In the genomic region with DNA sequence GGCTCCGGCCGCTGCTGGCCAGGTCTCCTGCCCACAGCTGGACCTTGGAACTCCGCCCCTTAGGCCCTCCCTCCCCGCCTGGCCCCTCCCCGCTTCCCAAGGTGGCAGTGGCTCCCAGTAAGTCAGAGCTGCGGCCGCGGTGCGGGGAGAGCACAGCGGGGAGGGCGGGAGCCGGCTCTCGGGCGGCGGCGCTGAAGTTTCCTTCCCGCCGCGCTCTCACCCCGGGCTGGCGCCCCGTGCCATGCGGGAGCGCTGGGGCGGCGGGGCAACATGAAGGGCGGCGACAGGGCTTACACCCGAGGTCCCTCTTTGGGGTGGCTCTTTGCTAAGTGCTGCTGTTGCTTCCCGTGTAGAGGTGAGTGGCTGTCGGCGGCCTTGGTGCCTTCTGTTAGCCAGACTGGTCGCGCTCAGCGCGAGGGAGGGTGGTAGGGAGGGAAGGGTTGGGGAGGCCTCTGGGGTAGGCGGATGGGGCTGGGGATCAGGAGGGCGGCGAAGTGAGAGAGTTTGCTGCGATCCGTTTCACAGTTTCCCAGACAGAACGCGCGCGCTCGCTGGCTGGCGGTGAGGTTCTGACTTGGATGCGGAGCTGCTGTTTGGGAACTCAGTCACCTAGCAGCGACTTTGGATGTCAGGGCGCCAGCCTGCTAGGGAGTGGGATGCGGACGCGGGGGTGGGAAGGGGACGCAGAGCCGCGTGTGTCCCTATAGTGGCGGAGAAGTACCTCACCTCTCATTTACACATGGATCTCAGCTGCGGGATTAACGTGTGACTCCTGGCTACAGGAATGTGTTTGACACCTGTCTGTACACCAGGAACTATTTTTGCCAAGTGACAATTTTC, we compare ENCODE assay signal across 8 cellular contexts.
DNase-seq lines count a peak whose midpoint lies in the region.

No MANE protein-coding gene starts in this region.

- in situ Hi-C loops in T47D (cut with HindIII; ENCODE audit: low pct_unique_long_range_greater_than_20kb, low sequenced_read_pairs) = no loop called here

- DNase-seq in NCI-H524 (lab: John Stamatoyannopoulos, UW) (peak; percentile 48 to 62), NCI-H524 treated with DMSO at 0.1 percent for 48 hours (lab: John Stamatoyannopoulos, UW) (no peak), T follicular helper cell (ENCODE audit: low read depth) (peak; percentile 3), T47D (ENCODE audit: low read depth in 1 of 2, low spot score in 1 of 2) (peak; percentile 63 to 86), kidney glomerular epithelial cell (lab: John Stamatoyannopoulos, UW) (peak; percentile 26), NCI-H187 treated with DMSO at 0.1 percent for 48 hours (lab: John Stamatoyannopoulos, UW) (no peak), SIG-M5 (lab: John Stamatoyannopoulos, UW) (no peak)
- DNase-seq in stimulated activated CD4-positive, alpha-beta T cell treated with anti-CD3 and anti-CD28 coated beads, Interleukin-12 subunit alpha, Interleukin-12 subunit beta, amount 100 ng/mL, for 4 hours = peak; percentile 22

Comparison
In these comparisons a context has a peak if more than half of its experiments do, and no peak if none do; other contexts are left out.
1. DNase-seq: peak in NCI-H524 (2 of 2), T follicular helper cell (single experiment), T47D (2 of 2), kidney glomerular epithelial cell (single experiment) and stimulated activated CD4-positive, alpha-beta T cell treated with anti-CD3 and anti-CD28 coated beads, Interleukin-12 subunit alpha, Interleukin-12 subunit beta, amount 100 ng/mL, for 4 hours (single experiment); none in NCI-H524 treated with DMSO at 0.1 percent for 48 hours (single experiment), NCI-H187 treated with DMSO at 0.1 percent for 48 hours (single experiment) and SIG-M5 (single experiment).